In the genomic region with DNA sequence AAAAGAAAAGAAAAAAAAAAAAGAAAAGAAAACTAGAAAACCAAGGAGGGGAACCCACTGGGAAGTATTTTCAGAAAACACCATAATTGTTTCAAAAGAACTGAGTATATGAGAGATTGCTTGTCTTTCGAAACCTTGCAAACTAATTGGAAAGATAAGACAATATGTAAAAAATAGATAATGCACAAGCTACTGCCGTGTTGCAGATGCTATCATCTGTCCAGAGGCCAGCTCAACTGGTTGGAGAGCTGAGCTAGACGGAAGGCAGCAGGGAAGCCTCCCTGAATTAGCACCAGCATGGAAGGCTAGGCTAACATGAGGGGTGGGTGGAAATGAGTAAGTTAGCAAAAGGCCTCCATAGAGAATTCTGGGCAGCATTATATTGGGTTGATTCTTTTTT, we compare ENCODE assay signal across 31 cellular contexts.
"Had no signal": no experiment of that assay in that cellular context is flagged by ENCODE, and none has a peak within 500 bp of the region (broad histone marks: within the 10 kb centered on the region; RNA-seq: fewer than 3 reads in every experiment).

No MANE protein-coding gene starts in this region.

- FAIRE-seq: bronchial epithelial cell, frontal cortex had no signal

- H3K27me3 Mint-ChIP-seq: activated CD4-positive, alpha-beta T cell treated with anti-CD3 and anti-CD28 coated beads for 36 hours had no signal

- H3K4me3 Mint-ChIP-seq: activated CD4-positive, alpha-beta memory T cell treated with anti-CD3 and anti-CD28 coated beads, Interleukin-2, amount 10 ng/mL, durations not matched to agents 7 days and 5 days; activated CD4-positive, alpha-beta T cell treated with anti-CD3 and anti-CD28 coated beads for 36 hours; activated CD4-positive, alpha-beta T cell treated with anti-CD3 and anti-CD28 coated beads, Interleukin-2, amount 10 ng/mL, durations not matched to agents 7 days and 5 days; activated naive CD4-positive, alpha-beta T cell treated with anti-CD3 and anti-CD28 coated beads, Interleukin-2, amount 10 ng/mL, durations not matched to agents 7 days and 5 days; activated naive CD8-positive, alpha-beta T cell treated with anti-CD3 and anti-CD28 coated beads, Interleukin-2, amount 10 ng/mL, durations not matched to agents 7 days and 5 days; activated T-cell treated with anti-CD3 and anti-CD28 coated beads, Interleukin-2, amount 50 U/mL, for 24 hours; activated T-cell treated with anti-CD3 and anti-CD28 coated beads, Interleukin-2, amount 50 U/mL, for 72 hours; brain; central memory CD8-positive, alpha-beta T cell; effector memory CD8-positive, alpha-beta T cell; T-helper 17 cell; T-helper 2 cell treated with Interferon-gamma antibody and Interleukin-4, amounts not matched to agents 5 μg/mL and 100 μg/mL, for 36 hours had no signal

- H3K36me3 Mint-ChIP-seq: activated naive CD4-positive, alpha-beta T cell treated with anti-CD3 and anti-CD28 coated beads, Interleukin-2, amount 10 ng/mL, durations not matched to agents 7 days and 5 days; activated naive CD4-positive, alpha-beta T cell treated with anti-CD3 and anti-CD28 coated beads, Interleukin-2, amount 50 U/mL, for 72 hours; activated naive CD8-positive, alpha-beta T cell treated with anti-CD3 and anti-CD28 coated beads, Interleukin-2, amount 10 ng/mL, durations not matched to agents 7 days and 5 days; brain had no signal

- H3K4me3 ChIP-seq: ascending aorta had no signal

- DNase-seq: activated CD4-positive, alpha-beta memory T cell treated with anti-CD3 and anti-CD28 coated beads, Interleukin-2, amount 10 ng/mL, durations not matched to agents 7 days and 5 days; activated CD4-positive, alpha-beta T cell treated with anti-CD3 and anti-CD28 coated beads for 36 hours; activated CD4-positive, alpha-beta T cell treated with anti-CD3 and anti-CD28 coated beads, Interleukin-2, amount 10 ng/mL, durations not matched to agents 7 days and 5 days; activated CD4-positive, alpha-beta T cell treated with anti-CD3 and anti-CD28 coated beads, Interleukin-2, amount 50 U/mL, for 4 hours; activated CD4-positive, CD25-positive, alpha-beta regulatory T cell; activated CD4-positive, CD25-positive, alpha-beta regulatory T cell treated with anti-CD3 and anti-CD28 coated beads, Interleukin-2, amount 50 U/mL, for 72 hours; activated CD8-positive, alpha-beta memory T cell treated with anti-CD3 and anti-CD28 coated beads, Interleukin-2, amount 50 U/mL, for 48 hours; activated gamma-delta T cell; activated naive CD4-positive, alpha-beta T cell; activated naive CD4-positive, alpha-beta T cell treated with anti-CD3 and anti-CD28 coated beads, Interleukin-2, amount 10 ng/mL, durations not matched to agents 7 days and 5 days; activated naive CD8-positive, alpha-beta T cell treated with anti-CD3 and anti-CD28 coated beads, Interleukin-2, amount 10 ng/mL, durations not matched to agents 7 days and 5 days; activated T-cell treated with anti-CD3 and anti-CD28 coated beads for 4 hours; activated T-cell treated with anti-CD3 and anti-CD28 coated beads, Interleukin-2, amount 50 U/mL, for 24 hours; activated T-cell treated with anti-CD3 and anti-CD28 coated beads, Interleukin-2, amount 50 U/mL, for 72 hours; cortex of kidney; dermis blood vessel endothelial cell; effector CD4-positive, alpha-beta T cell; effector memory CD8-positive, alpha-beta T cell; foreskin fibroblast; head of caudate nucleus; hippocampal formation; T-helper 1 cell; T-helper 17 cell; T1000 had no signal

- H3K4me1 Mint-ChIP-seq: activated CD4-positive, alpha-beta memory T cell treated with anti-CD3 and anti-CD28 coated beads, Interleukin-2, amount 10 ng/mL, durations not matched to agents 7 days and 5 days; activated CD4-positive, alpha-beta T cell treated with anti-CD3 and anti-CD28 coated beads for 36 hours; activated CD4-positive, alpha-beta T cell treated with anti-CD3 and anti-CD28 coated beads, Interleukin-2, amount 10 ng/mL, durations not matched to agents 7 days and 5 days; activated naive CD4-positive, alpha-beta T cell treated with anti-CD3 and anti-CD28 coated beads, Interleukin-2, amount 10 ng/mL, durations not matched to agents 7 days and 5 days; activated naive CD8-positive, alpha-beta T cell treated with anti-CD3 and anti-CD28 coated beads, Interleukin-2, amount 10 ng/mL, durations not matched to agents 7 days and 5 days; brain; central memory CD8-positive, alpha-beta T cell; T-helper 17 cell had no signal

- H3K9me3 Mint-ChIP-seq: activated CD4-positive, alpha-beta memory T cell treated with anti-CD3 and anti-CD28 coated beads, Interleukin-2, amount 10 ng/mL, durations not matched to agents 7 days and 5 days; activated CD4-positive, alpha-beta T cell treated with anti-CD3 and anti-CD28 coated beads, Interleukin-2, amount 10 ng/mL, durations not matched to agents 7 days and 5 days; activated naive CD4-positive, alpha-beta T cell treated with anti-CD3 and anti-CD28 coated beads, Interleukin-2, amount 10 ng/mL, durations not matched to agents 7 days and 5 days; activated naive CD4-positive, alpha-beta T cell treated with anti-CD3 and anti-CD28 coated beads, Interleukin-2, amount 50 U/mL, for 72 hours; activated naive CD8-positive, alpha-beta T cell treated with anti-CD3 and anti-CD28 coated beads, Interleukin-2, amount 10 ng/mL, durations not matched to agents 7 days and 5 days; activated T-cell treated with anti-CD3 and anti-CD28 coated beads, Interleukin-2, amount 50 U/mL, for 24 hours; activated T-cell treated with anti-CD3 and anti-CD28 coated beads, Interleukin-2, amount 50 U/mL, for 72 hours; central memory CD8-positive, alpha-beta T cell; effector memory CD8-positive, alpha-beta T cell; T-helper 2 cell treated with Interferon-gamma antibody and Interleukin-4, amounts not matched to agents 5 μg/mL and 100 μg/mL, for 36 hours had no signal

- H3K27ac ChIP-seq: ascending aorta had no signal

- H3K27ac Mint-ChIP-seq: activated CD4-positive, alpha-beta memory T cell treated with anti-CD3 and anti-CD28 coated beads, Interleukin-2, amount 10 ng/mL, durations not matched to agents 7 days and 5 days; activated CD4-positive, alpha-beta T cell treated with anti-CD3 and anti-CD28 coated beads for 36 hours; activated CD4-positive, alpha-beta T cell treated with anti-CD3 and anti-CD28 coated beads, Interleukin-2, amount 10 ng/mL, durations not matched to agents 7 days and 5 days; activated naive CD4-positive, alpha-beta T cell treated with anti-CD3 and anti-CD28 coated beads, Interleukin-2, amount 10 ng/mL, durations not matched to agents 7 days and 5 days; activated naive CD8-positive, alpha-beta T cell treated with anti-CD3 and anti-CD28 coated beads, Interleukin-2, amount 10 ng/mL, durations not matched to agents 7 days and 5 days; activated T-cell treated with anti-CD3 and anti-CD28 coated beads, Interleukin-2, amount 50 U/mL, for 24 hours; activated T-cell treated with anti-CD3 and anti-CD28 coated beads, Interleukin-2, amount 50 U/mL, for 72 hours; brain; effector memory CD8-positive, alpha-beta T cell; T-helper 17 cell; T-helper 2 cell treated with Interferon-gamma antibody and Interleukin-4, amounts not matched to agents 5 μg/mL and 100 μg/mL, for 36 hours had no signal
